In genomic region chr2:241724975-241725870, GRCh38 we compare ENCODE assay signal across 1 cellular context.
TF ChIP-seq lines count a peak whose summit lies in the region.

No MANE protein-coding gene starts in this region.

TF ChIP-seq in SK-N-SH treated with all-trans-retinoic acid at 6 μM for 48 hours, 23 proteins besides CTCF, POLR2A, EP300 and RAD21 (continued from another document):
- TF ChIP-seq, protein P1, sequence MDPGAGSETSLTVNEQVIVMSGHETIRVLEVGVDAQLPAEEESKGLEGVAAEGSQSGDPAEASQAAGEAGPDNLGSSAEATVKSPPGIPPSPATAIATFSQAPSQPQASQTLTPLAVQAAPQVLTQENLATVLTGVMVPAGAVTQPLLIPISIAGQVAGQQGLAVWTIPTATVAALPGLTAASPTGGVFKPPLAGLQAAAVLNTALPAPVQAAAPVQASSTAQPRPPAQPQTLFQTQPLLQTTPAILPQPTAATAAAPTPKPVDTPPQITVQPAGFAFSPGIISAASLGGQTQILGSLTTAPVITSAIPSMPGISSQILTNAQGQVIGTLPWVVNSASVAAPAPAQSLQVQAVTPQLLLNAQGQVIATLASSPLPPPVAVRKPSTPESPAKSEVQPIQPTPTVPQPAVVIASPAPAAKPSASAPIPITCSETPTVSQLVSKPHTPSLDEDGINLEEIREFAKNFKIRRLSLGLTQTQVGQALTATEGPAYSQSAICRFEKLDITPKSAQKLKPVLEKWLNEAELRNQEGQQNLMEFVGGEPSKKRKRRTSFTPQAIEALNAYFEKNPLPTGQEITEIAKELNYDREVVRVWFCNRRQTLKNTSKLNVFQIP (CRISPR knock-in tag; IDR thresholded peaks at IDR 0.05; ENCODE audit: borderline replicate concordance, low read depth): no peak
TF ChIP-seq in SK-N-SH treated with all-trans-retinoic acid at 6 μM for 48 hours: peak in this region for 0.
